13 cellular contexts compared by ENCODE assay signal in genomic region chr3:42191443-42191747, GRCh38.
DNase-seq lines count a peak whose midpoint lies in the region; ATAC-seq and TF ChIP-seq lines count a peak whose summit lies in the region.
"Had no signal": no experiment of that assay in that cellular context is flagged by ENCODE, and none has a peak within 500 bp of the region (broad histone marks: within the 10 kb centered on the region; RNA-seq: fewer than 3 reads in every experiment).

No MANE protein-coding gene starts in this region.

- CTCF ChIA-PET in RWPE1 (lab: Yijun Ruan, JAX): interaction anchor here (0.6 to 3.1 kb wide), 10 partner anchors 8 to 1529 kb away, joined by 3 to 30 read pairs (median 4); no protein-coding TSS in a partner anchor

- peaks cover 3 to 72% (median 45%) of the 10 kb centered on the region in 9 donors for H3K4me1 ChIP-seq in heart right ventricle
- H3K4me1 ChIP-seq in endodermal cell (ENCODE audit: control insufficient read depth, insufficient read depth, low read length): no peaks in the 10 kb centered on the region
- no peaks in the 10 kb centered on the region for H3K4me1 ChIP-seq in uterus

- H3K27me3 ChIP-seq in heart right ventricle (no peaks in the 10 kb centered on the region), endodermal cell (ENCODE audit: control insufficient read depth, insufficient read depth, low read length, poor library complexity, severe bottlenecking) (no peaks in the 10 kb centered on the region), uterus (no peaks in the 10 kb centered on the region)
- H3K27me3 ChIP-seq: cardiac muscle cell, Peyer's patch had no signal

- DNase-seq in heart right ventricle: no peak
- DNase-seq in Right ventricle myocardium inferior (ENCODE audit: missing footprints): no peak
- no peak for DNase-seq in RWPE1 (ENCODE audit: low spot score)
- DNase-seq in endodermal cell: no peak
- no peak for DNase-seq in type B pancreatic cell (ENCODE audit: extremely low spot score, unreplicated experiment)
- DNase-seq in uterus: no peak
- DNase-seq in NCI-H526 treated with DMSO at 0.1 percent for 48 hours (lab: John Stamatoyannopoulos, UW): no peak
- DNase-seq: DMS153 had no signal

- peaks cover 48% of the 10 kb centered on the region for H3K36me3 Mint-ChIP-seq in endodermal cell (ENCODE audit: low read depth)
- peaks cover 17% of the 10 kb centered on the region for H3K36me3 Mint-ChIP-seq in type B pancreatic cell

- peak overlapping the region in 1 of 10 donors; percentile 5 for H3K27ac ChIP-seq in heart right ventricle
- no peak overlapping the region for H3K27ac ChIP-seq in RWPE1
- no peak overlapping the region for H3K27ac ChIP-seq in endodermal cell (ENCODE audit: low read depth, low read length)
- H3K27ac ChIP-seq in uterus: no peak overlapping the region
- H3K27ac ChIP-seq: cardiac muscle cell had no signal

- H3K4me3 Mint-ChIP-seq in endodermal cell (no peak overlapping the region), type B pancreatic cell (no peak overlapping the region)
- H3K4me3 Mint-ChIP-seq: activated naive CD4-positive, alpha-beta T cell treated with anti-CD3 and anti-CD28 coated beads, Interleukin-2, amount 50 U/mL, for 24 hours had no signal

- peaks cover 16% of the 10 kb centered on the region for H3K4me1 Mint-ChIP-seq in endodermal cell
- peaks cover 9% of the 10 kb centered on the region for H3K4me1 Mint-ChIP-seq in type B pancreatic cell (ENCODE audit: unreplicated experiment)

- H3K36me3 ChIP-seq in heart right ventricle: peaks cover 4 to 94% (median 27%) of the 10 kb centered on the region in 9 donors
- peaks cover 46% of the 10 kb centered on the region for H3K36me3 ChIP-seq in endodermal cell (ENCODE audit: control insufficient read depth, insufficient read depth, low read length)
- H3K36me3 ChIP-seq in uterus: no peaks in the 10 kb centered on the region

- no peaks in the 10 kb centered on the region for H3K27me3 Mint-ChIP-seq in endodermal cell (ENCODE audit: insufficient read depth)
- H3K27me3 Mint-ChIP-seq in type B pancreatic cell: no peaks in the 10 kb centered on the region
- H3K27me3 Mint-ChIP-seq: activated naive CD4-positive, alpha-beta T cell treated with anti-CD3 and anti-CD28 coated beads, Interleukin-2, amount 50 U/mL, for 24 hours had no signal

- TF ChIP-seq CTCF in heart right ventricle (IDR thresholded peaks at IDR 0.05): peak in 2 of 9 donors; percentile 15 to 29
- peak; percentile 56 for TF ChIP-seq CTCF in RWPE1 (conservative IDR thresholded peaks at IDR 0.05; ENCODE audit: low read depth)
- TF ChIP-seq CTCF in endodermal cell (conservative IDR thresholded peaks at IDR 0.05): peak; percentile 52
- peak; percentile 48 for TF ChIP-seq CTCF in type B pancreatic cell (conservative IDR thresholded peaks at IDR 0.05)
- TF ChIP-seq CTCF in uterus (IDR thresholded peaks at IDR 0.05): no peak

- H3K27ac Mint-ChIP-seq in endodermal cell (no peak overlapping the region), type B pancreatic cell (peak overlapping the region; percentile 22)
- H3K27ac Mint-ChIP-seq: activated naive CD4-positive, alpha-beta T cell treated with anti-CD3 and anti-CD28 coated beads, Interleukin-2, amount 50 U/mL, for 24 hours had no signal

- POLR2A ChIA-PET in RWPE1 (lab: Yijun Ruan, JAX; ENCODE audit: low non-redundant PET): no interaction called here

- H3K4me3 ChIP-seq in heart right ventricle (no peak overlapping the region), endodermal cell (ENCODE audit: low read length) (no peak overlapping the region), uterus (no peak overlapping the region)
- H3K4me3 ChIP-seq: cardiac muscle cell, mucosa of descending colon, Peyer's patch had no signal

- no peak for TF ChIP-seq POLR2A in uterus (IDR thresholded peaks at IDR 0.05)

- H3K9me3 Mint-ChIP-seq in endodermal cell (no peaks in the 10 kb centered on the region), type B pancreatic cell (no peaks in the 10 kb centered on the region)
- H3K9me3 Mint-ChIP-seq: activated naive CD4-positive, alpha-beta T cell treated with anti-CD3 and anti-CD28 coated beads, Interleukin-2, amount 50 U/mL, for 24 hours had no signal

- peak in 5 of 8 donors; percentile 2 to 13 (median 6) for ATAC-seq in heart right ventricle
- no peak for ATAC-seq in Right ventricle myocardium inferior
- ATAC-seq in GM21526 (IDR thresholded peaks at IDR 0.05; ENCODE audit: low FRiP score, unreplicated experiment): no peak

- H3K9me3 ChIP-seq in heart right ventricle: no peaks in the 10 kb centered on the region
- H3K9me3 ChIP-seq in endodermal cell (ENCODE audit: control insufficient read depth, low read length): no peaks in the 10 kb centered on the region
- no peaks in the 10 kb centered on the region for H3K9me3 ChIP-seq in uterus
- H3K9me3 ChIP-seq: mucosa of descending colon, Peyer's patch had no signal

- intact Hi-C loops in heart right ventricle (cut with DNase I): loop anchor here (1.0 to 10.0 kb wide), 8 partner anchors 73 to 299 kb away; no protein-coding TSS in a partner anchor
- intact Hi-C loops in Right ventricle myocardium inferior (cut with DNase I): loop anchor here (1.0 to 2.0 kb wide), 3 partner anchors 75 to 297 kb away; partner anchors contain the start of gene ULK4
- intact Hi-C loops in uterus (cut with DNase I; ENCODE audit: low total_unique reads): no loop called here

- 71 to 77% methylated on average over 4 of the region's 4 CpGs for WGBS in heart right ventricle, 2 donors
- 92 to 94% methylated on average over 4 of the region's 4 CpGs for WGBS in endodermal cell (ENCODE audit: insufficient coverage in 1 of 2, insufficient read length in 1 of 2), 2 experiments

- no peak overlapping the region for H3K9ac ChIP-seq in endodermal cell (ENCODE audit: extremely low read depth, low read length, poor library complexity, severe bottlenecking)

Comparison
In these comparisons a context has a peak if more than half of its experiments do, and no peak if none do; other contexts are left out.
1. ATAC-seq: peak in heart right ventricle (5 of 8); none in Right ventricle myocardium inferior (single experiment) and GM21526 (single experiment).
2. CTCF ChIP-seq: peak in RWPE1 (single experiment), endodermal cell (single experiment) and type B pancreatic cell (single experiment); none in uterus (0 of 4).